ENCODE assay signal across 1 cellular context in the genomic region with DNA sequence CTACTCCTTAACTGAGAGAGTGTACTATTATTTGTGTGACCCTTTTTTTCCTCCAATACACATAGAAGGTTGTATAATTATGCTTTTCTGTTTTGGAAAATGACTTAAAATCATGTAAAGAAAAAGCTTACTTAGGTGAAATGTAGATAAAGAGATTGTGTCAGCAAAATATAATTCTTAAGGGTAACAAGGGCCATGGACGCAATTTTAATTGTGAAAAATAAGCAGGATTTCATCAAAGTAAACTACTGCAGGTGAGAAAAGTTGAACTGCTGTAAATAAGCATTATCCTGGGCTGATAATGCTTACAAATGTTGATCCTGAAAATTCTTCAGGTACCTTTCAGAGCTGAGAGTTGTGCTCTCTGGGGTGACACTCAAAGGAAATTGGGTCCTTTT.
TF ChIP-seq lines count a peak whose summit lies in the region.

No MANE protein-coding gene starts in this region.

TF ChIP-seq in WTC11, 78 proteins besides CTCF, POLR2A, EP300 and RAD21 (continued from another document):
- TF ChIP-seq FOXJ3 (CRISPR knock-in tag; IDR thresholded peaks at IDR 0.05; ENCODE audit: borderline replicate concordance): no peak
- TF ChIP-seq, protein P1, sequence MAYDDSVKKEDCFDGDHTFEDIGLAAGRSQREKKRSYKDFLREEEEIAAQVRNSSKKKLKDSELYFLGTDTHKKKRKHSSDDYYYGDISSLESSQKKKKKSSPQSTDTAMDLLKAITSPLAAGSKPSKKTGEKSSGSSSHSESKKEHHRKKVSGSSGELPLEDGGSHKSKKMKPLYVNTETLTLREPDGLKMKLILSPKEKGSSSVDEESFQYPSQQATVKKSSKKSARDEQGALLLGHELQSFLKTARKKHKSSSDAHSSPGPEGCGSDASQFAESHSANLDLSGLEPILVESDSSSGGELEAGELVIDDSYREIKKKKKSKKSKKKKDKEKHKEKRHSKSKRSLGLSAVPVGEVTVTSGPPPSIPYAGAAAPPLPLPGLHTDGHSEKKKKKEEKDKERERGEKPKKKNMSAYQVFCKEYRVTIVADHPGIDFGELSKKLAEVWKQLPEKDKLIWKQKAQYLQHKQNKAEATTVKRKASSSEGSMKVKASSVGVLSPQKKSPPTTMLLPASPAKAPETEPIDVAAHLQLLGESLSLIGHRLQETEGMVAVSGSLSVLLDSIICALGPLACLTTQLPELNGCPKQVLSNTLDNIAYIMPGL (CRISPR knock-in tag; IDR thresholded peaks at IDR 0.05): no peak
